15 cellular contexts compared by ENCODE assay signal in genomic region chr6:27743787-27744186, GRCh38.
DNase-seq lines count a peak whose midpoint lies in the region; ATAC-seq lines count a peak whose summit lies in the region.
"Had no signal": no experiment of that assay in that cellular context is flagged by ENCODE, and none has a peak within 500 bp of the region (broad histone marks: within the 10 kb centered on the region; RNA-seq: fewer than 3 reads in every experiment).

No MANE protein-coding gene starts in this region.

- H3K36me3 ChIP-seq in ACC112 (ENCODE audit: insufficient read depth, low read length) (no peaks in the 10 kb centered on the region), MG63 (no peaks in the 10 kb centered on the region), iPS-20b (ENCODE audit: insufficient read depth, low read depth, low read length) (no peaks in the 10 kb centered on the region)

- H3K27ac ChIP-seq in ACC112 (ENCODE audit: low read depth, low read length) (no peak overlapping the region), iPS-20b (ENCODE audit: low read length) (no peak overlapping the region)
- H3K27ac ChIP-seq: RWPE1 had no signal

- DNase-seq in MG63 = no peak
- no peak for DNase-seq in NAMALWA (ENCODE audit: low spot score)
- DNase-seq: CD4-positive, alpha-beta T cell; GOT3; NCI-H1436; NCI-H2029 treated with DMSO at 0.1 percent for 48 hours; NCI-H748 treated with DMSO at 0.1 percent for 48 hours; OCI-M1; SW 1271 had no signal

- ATAC-seq in HG02852 (IDR thresholded peaks at IDR 0.05; ENCODE audit: unreplicated experiment) (no peak), GM21737 (IDR thresholded peaks at IDR 0.05; ENCODE audit: unreplicated experiment) (no peak)

- 0 out of 2 replicates have a peak overlapping the region, but pooled peaks have one; percentile 13 for H3K4me3 ChIP-seq in ACC112 (ENCODE audit: low read depth, low read length)
- peak overlapping the region; percentile 42; the same call in 1 of the 2 replicates for H3K4me3 ChIP-seq in GM08714 (ENCODE audit: low read length)
- peak overlapping the region; percentile 15 for H3K4me3 ChIP-seq in MG63
- peak overlapping the region; percentile 9; the same call in 1 of the 2 replicates for H3K4me3 ChIP-seq in iPS-20b (ENCODE audit: low read length)

- no peaks in the 10 kb centered on the region for H3K4me1 ChIP-seq in ACC112 (ENCODE audit: control insufficient read depth, insufficient read depth, low read length, unreplicated experiment)
- no peaks in the 10 kb centered on the region for H3K4me1 ChIP-seq in iPS-20b (ENCODE audit: insufficient read depth, low read length)

- peaks cover 40% of the 10 kb centered on the region for H3K27me3 ChIP-seq in ACC112 (ENCODE audit: insufficient read depth, low read length)
- peaks cover 13% of the 10 kb centered on the region; the same call in 1 of the 2 replicates for H3K27me3 ChIP-seq in MG63
- peaks cover 88% of the 10 kb centered on the region for H3K27me3 ChIP-seq in iPS-20b (ENCODE audit: insufficient read depth, low read length)

- H2AFZ ChIP-seq in ACC112 (ENCODE audit: low read length, unreplicated experiment) = no peak overlapping the region

- no peaks in the 10 kb centered on the region for H3K9me3 ChIP-seq in MG63
- no peaks in the 10 kb centered on the region for H3K9me3 ChIP-seq in iPS-20b (ENCODE audit: insufficient read depth, low read depth, low read length)

- no peaks in the 10 kb centered on the region for H3K79me2 ChIP-seq in ACC112 (ENCODE audit: control insufficient read depth, insufficient read depth, low read length, unreplicated experiment)

- H3K9ac ChIP-seq in iPS-20b (ENCODE audit: low read depth, low read length) = no peak overlapping the region
